12 cellular contexts compared by ENCODE assay signal in genomic region chr1:6496890-6497214, GRCh38. TPM values are rescaled to one million over a fixed set of nuclear protein-coding genes. Genes with fewer than 3 reads are reported as not detected.
DNase-seq lines count a peak whose midpoint lies in the region; ATAC-seq, FAIRE-seq and TF ChIP-seq lines count a peak whose summit lies in the region.
"Had no signal": no experiment of that assay in that cellular context is flagged by ENCODE, and none has a peak within 500 bp of the region (broad histone marks: within the 10 kb centered on the region; RNA-seq: fewer than 3 reads in every experiment).

No MANE protein-coding gene starts in this region.

- H3K4me3 ChIP-seq in heart right ventricle, result peak overlapping the region; percentile 55 to 79 (median 69)
- peak overlapping the region; percentile 60 for H3K4me3 ChIP-seq in mesodermal cell (ENCODE audit: extremely low read depth, insufficient read depth, low read length, poor library complexity, severe bottlenecking)
- H3K4me3 ChIP-seq in urinary bladder (ENCODE audit: low read depth, low read length), result peak overlapping the region; percentile 62

- no peaks in the 10 kb centered on the region for H3K9me3 Mint-ChIP-seq in central memory CD8-positive, alpha-beta T cell

- WGBS in heart right ventricle, 2 donors, result 7 to 8% methylated on average over 6 to 21 of the region's 21 CpGs
- WGBS in mesodermal cell (ENCODE audit: insufficient coverage in 2 of 2), 2 experiments, result 2 to 3% methylated on average over 5 to 8 of the region's 21 CpGs
- WGBS in urinary bladder, result 4% methylated on average over 21 of the region's 21 CpGs

- no peak for ATAC-seq in heart right ventricle
- ATAC-seq in left cardiac atrium, result no peak
- no peak for ATAC-seq in central memory CD8-positive, alpha-beta T cell (replicated peaks; ENCODE audit: extremely low read depth, poor library complexity, severe bottlenecking)

- peaks cover 12% of the 10 kb centered on the region for H3K4me1 Mint-ChIP-seq in central memory CD8-positive, alpha-beta T cell

- H3K9me3 ChIP-seq in heart right ventricle, result no peaks in the 10 kb centered on the region
- H3K9me3 ChIP-seq in mesodermal cell (ENCODE audit: control insufficient read depth, low read length), result no peaks in the 10 kb centered on the region

- POLR2A ChIA-PET in GM10248 (lab: Yijun Ruan, JAX), result no interaction called here

- peaks cover 0 to 35% (median 0%) of the 10 kb centered on the region in 7 donors for H3K27me3 ChIP-seq in heart right ventricle

- no peak for DNase-seq in heart right ventricle
- DNase-seq in left cardiac atrium, result no peak
- DNase-seq in central memory CD8-positive, alpha-beta T cell (ENCODE audit: low spot score in 2 of 2), result no peak
- DNase-seq in GM10248 (ENCODE audit: extremely low spot score), result no peak
- no peak for DNase-seq in AML-193 (lab: John Stamatoyannopoulos, UW)
- DNase-seq in GM12892 (ENCODE audit: insufficient read length), result no peak
- DNase-seq: HCEC 1CT, NCI-H1436 treated with DMSO at 0.1 percent for 48 hours had no signal

- TF ChIP-seq POLR2A in GM12892 (IDR thresholded peaks at IDR 0.05; ENCODE audit: low read depth, low read length), result no peak

- H3K27ac ChIP-seq in heart right ventricle (peak overlapping the region in 9 of 10 donors; percentile 64 to 87 (median 81)), mesodermal cell (ENCODE audit: low read depth, low read length, severe bottlenecking) (no peak overlapping the region), urinary bladder (ENCODE audit: low read depth) (no peak overlapping the region)

- H3K36me3 Mint-ChIP-seq in central memory CD8-positive, alpha-beta T cell (ENCODE audit: insufficient read depth), result no peaks in the 10 kb centered on the region

- TF ChIP-seq CTCF in heart right ventricle (IDR thresholded peaks at IDR 0.05) (no peak), GM10248 (IDR thresholded peaks at IDR 0.05; ENCODE audit: control extremely low read depth, extremely low read depth, low read depth, missing control alignments) (no peak)

- no peaks in the 10 kb centered on the region for H3K36me3 ChIP-seq in heart right ventricle
- no peaks in the 10 kb centered on the region for H3K36me3 ChIP-seq in mesodermal cell (ENCODE audit: control insufficient read depth, insufficient read depth, low read length)
- H3K36me3 ChIP-seq in urinary bladder (ENCODE audit: insufficient read depth), result no peaks in the 10 kb centered on the region

- CTCF ChIA-PET in GM10248 (lab: Yijun Ruan, JAX), result interaction anchor here (1.7 kb wide), 1 partner anchor 127 kb away, joined by 3 read pairs; no protein-coding TSS in a partner anchor

- peaks cover 24 to 92% (median 61%) of the 10 kb centered on the region in 9 donors for H3K4me1 ChIP-seq in heart right ventricle
- peaks cover 19% of the 10 kb centered on the region for H3K4me1 ChIP-seq in mesodermal cell (ENCODE audit: control insufficient read depth, insufficient read depth, low read length, poor library complexity, severe bottlenecking)
- H3K4me1 ChIP-seq in urinary bladder (ENCODE audit: insufficient read depth), result no peaks in the 10 kb centered on the region

- intact Hi-C loops in heart right ventricle (cut with DNase I) (no loop called here), left cardiac atrium (cut with DNase I) (no loop called here)

- H3K27me3 Mint-ChIP-seq in central memory CD8-positive, alpha-beta T cell, result peaks cover 30% of the 10 kb centered on the region

- FAIRE-seq in GM12892 (lab: Jason Lieb, UNC), result no peak

- H3K4me3 Mint-ChIP-seq in central memory CD8-positive, alpha-beta T cell, result peak overlapping the region; percentile 59

- H3K27ac Mint-ChIP-seq in central memory CD8-positive, alpha-beta T cell (ENCODE audit: low read depth), result no peak overlapping the region

RNA-seq across cellular contexts. Expression of gene PLEKHG5, which starts 5.4 kb away (rescaled TPM):
- total RNA-seq in heart right ventricle, result 10 to 100 TPM; 10.0 to 18.8 (median 15.3) TPM
- 10 to 100 TPM in 1 of 2 donors, 1 to 10 TPM in 1; 6.6 to 28.7 TPM for polyA plus RNA-seq in heart right ventricle
- total RNA-seq in left cardiac atrium, result 10 to 100 TPM; 10.7 to 11.8 TPM
- 27.1 TPM for polyA plus RNA-seq in mesodermal cell (2013, experiment 1 of 2)
- polyA plus RNA-seq in mesodermal cell (2013, experiment 2 of 2), result 23.0 TPM
- total RNA-seq in urinary bladder, result 9.9 TPM
- polyA plus RNA-seq in urinary bladder, result 5.8 TPM
- 0.11 TPM for polyA plus RNA-seq in GM12892 (2012; ENCODE audit: missing spikeins)

RNA-seq across cellular contexts. Expression of gene TNFRSF25, which starts 30.9 kb away (rescaled TPM):
- total RNA-seq in heart right ventricle, result 10 to 100 TPM in 2 of 10 donors, 1 to 10 TPM in 8; 4.0 to 12.0 (median 7.3) TPM
- 10 to 100 TPM in 1 of 2 donors, 1 to 10 TPM in 1; 6.6 to 43.1 TPM for polyA plus RNA-seq in heart right ventricle
- 1 to 10 TPM; 5.5 to 5.9 TPM for total RNA-seq in left cardiac atrium
- polyA plus RNA-seq in mesodermal cell (2013, experiment 1 of 2), result 30.6 TPM
- 24.6 TPM for polyA plus RNA-seq in mesodermal cell (2013, experiment 2 of 2)
- total RNA-seq in urinary bladder, result 7.1 TPM
- 4.3 TPM for polyA plus RNA-seq in urinary bladder
- not detected for polyA plus RNA-seq in GM12892 (2012; ENCODE audit: missing spikeins)

RNA-seq across cellular contexts. Expression of gene NOL9, which starts 57.5 kb away (rescaled TPM):
- total RNA-seq in heart right ventricle, result 10 to 100 TPM; 13.5 to 19.3 (median 15.3) TPM
- 1 to 10 TPM; 3.0 to 5.9 TPM for polyA plus RNA-seq in heart right ventricle
- 10 to 100 TPM; 12.0 to 16.5 TPM for total RNA-seq in left cardiac atrium
- polyA plus RNA-seq in mesodermal cell (2013, experiment 1 of 2), result 10.1 TPM
- 10.1 TPM for polyA plus RNA-seq in mesodermal cell (2013, experiment 2 of 2)
- 28.6 TPM for total RNA-seq in urinary bladder
- polyA plus RNA-seq in urinary bladder, result 4.0 TPM
- 13.4 TPM for polyA plus RNA-seq in GM12892 (2012; ENCODE audit: missing spikeins)

RNA-seq across cellular contexts. Expression of gene TAS1R1, which starts 58.3 kb away (rescaled TPM):
- total RNA-seq in heart right ventricle, result not detected
- polyA plus RNA-seq in heart right ventricle, result not detected
- total RNA-seq in left cardiac atrium, result not detected
- not detected for polyA plus RNA-seq in mesodermal cell (2013, experiment 1 of 2)
- 0.15 TPM for polyA plus RNA-seq in mesodermal cell (2013, experiment 2 of 2)
- total RNA-seq in urinary bladder, result not detected
- 0.06 TPM for polyA plus RNA-seq in urinary bladder
- 0.28 TPM for polyA plus RNA-seq in GM12892 (2012; ENCODE audit: missing spikeins)
- total RNA-seq: activated CD8-positive, alpha-beta memory T cell treated with anti-CD3 and anti-CD28 coated beads for 36 hours; liver had no signal
- polyA plus RNA-seq: liver had no signal

Comparison
In these comparisons a context has a peak if more than half of its experiments do, and no peak if none do; other contexts are left out.
1. H3K27ac ChIP-seq: peak in heart right ventricle (9 of 10); none in mesodermal cell (single experiment) and urinary bladder (single experiment).
2. Peak in every context shown above with its lines, with median percentiles within 50 percentile points of each other: H3K4me3 ChIP-seq.